Comparison of ENCODE assay signal across 8 cellular contexts in genomic region chr4:169757575-169758184, GRCh38. TPM values are rescaled to one million over a fixed set of nuclear protein-coding genes. Genes with fewer than 3 reads are reported as not detected.
DNase-seq lines count a peak whose midpoint lies in the region; ATAC-seq and TF ChIP-seq lines count a peak whose summit lies in the region.

HPF1 (minus strand) TSS chr4:169757944; CDS start chr4:169757877, 67 bp downstream.

- peak; percentile 96 for ATAC-seq in natural killer cell
- ATAC-seq in stimulated activated naive CD8-positive, alpha-beta T cell treated with anti-CD3 and anti-CD28 coated beads, Interleukin-15, Interleukin-2, amounts not matched to agents 100 U/mL and 50 U/mL, for 24 hours, result peak; percentile 96

- peak; percentile 90 for DNase-seq in EH (ENCODE audit: low read depth)
- DNase-seq in GOT3 (lab: John Stamatoyannopoulos, UW), result peak; percentile 51
- peak; percentile 77 for DNase-seq in LNCaP clone FGC (ENCODE audit: low read depth)
- DNase-seq in RWPE1 (ENCODE audit: low spot score), result peak; percentile 96
- peak; percentile 92 for DNase-seq in activated T-helper 9 cell treated with anti-CD3 and anti-CD28 coated beads, Interleukin-2, amount 50 U/mL, for 16 hours (ENCODE audit: low read depth)
- peak; percentile 83 for DNase-seq in fibroblast of mammary gland (ENCODE audit: low read depth)
- peak; percentile 92 for DNase-seq in natural killer cell
- DNase-seq in stimulated activated naive CD8-positive, alpha-beta T cell treated with anti-CD3 and anti-CD28 coated beads, Interleukin-15, Interleukin-2, amounts not matched to agents 100 U/mL and 50 U/mL, for 24 hours, result peak; percentile 96

- H3K9me3 Mint-ChIP-seq in natural killer cell, result no peaks in the 10 kb centered on the region

- peak within 1 kb of the TSS; percentile 87 for H3K4me3 Mint-ChIP-seq in natural killer cell

- peak within 1 kb of the TSS; percentile 17 to 81 for H3K27ac Mint-ChIP-seq in natural killer cell

- no peaks in the 10 kb centered on the region for H3K27me3 Mint-ChIP-seq in natural killer cell (ENCODE audit: low read depth in 2 of 2)

- CTCF ChIA-PET in RWPE1 (lab: Yijun Ruan, JAX), result interaction anchor here (0.6 kb wide), 2 partner anchors 13 to 1373 kb away, joined by 3 read pairs; no protein-coding TSS in a partner anchor

- TF ChIP-seq CTCF in LNCaP clone FGC (IDR thresholded peaks at IDR 0.05; ENCODE audit: control insufficient read depth, extremely low read depth, insufficient read depth) (no peak), RWPE1 (conservative IDR thresholded peaks at IDR 0.05; ENCODE audit: low read depth) (no peak), fibroblast of mammary gland (conservative IDR thresholded peaks at IDR 0.05; ENCODE audit: control insufficient read depth, insufficient read depth, low read depth, low read length) (no peak), natural killer cell (IDR thresholded peaks at IDR 0.05) (no peak)

- H3K4me1 Mint-ChIP-seq in natural killer cell, result peaks cover 36 to 38% of the 10 kb centered on the region in 2 donors

- H3K4me3 ChIP-seq in LNCaP clone FGC (ENCODE audit: low read depth, low read length) (peak within 1 kb of the TSS; percentile 70), fibroblast of mammary gland (ENCODE audit: control insufficient read depth, low read depth, low read length) (peak within 1 kb of the TSS; percentile 92)

- H3K36me3 Mint-ChIP-seq in natural killer cell, result no peaks in the 10 kb centered on the region

- intact Hi-C loops in natural killer cell (cut with micrococcal nuclease), result loop anchor here (2.0 to 10.0 kb wide), 2 partner anchors 145 to 743 kb away; partner anchors contain the start of genes CBR4 and NEK1

- POLR2A ChIA-PET in RWPE1 (lab: Yijun Ruan, JAX; ENCODE audit: low non-redundant PET), result no interaction called here

- H3K27ac ChIP-seq in RWPE1, result peak within 1 kb of the TSS; percentile 87

RNA-seq across cellular contexts. Expression of gene HPF1, which starts in this region (rescaled TPM):
- 10 to 100 TPM; 12.9 to 16.1 (median 14.6) TPM for total RNA-seq in natural killer cell

Comparison
In these comparisons a context has a peak if more than half of its experiments do, and no peak if none do; other contexts are left out.
1. Peak in every context shown above with its lines: DNase-seq, ATAC-seq, H3K4me3 ChIP-seq and H3K27ac ChIP-seq.